ENCODE assay signal across 1 cellular context in genomic region chr15:39396979-39397615, GRCh38.
A peak's percentile ranks its signal among the peaks of the same experiment; 100 is the strongest.
TF ChIP-seq lines count a peak whose summit lies in the region.

No MANE protein-coding gene starts in this region.

TF ChIP-seq in K562, 482 proteins besides CTCF, POLR2A, EP300 and RAD21 (continued from another document and continues in another):
- TF ChIP-seq ZBTB11 (CRISPR knock-in tag; IDR thresholded peaks at IDR 0.05) (peak in 1 of 3 experiments; percentile 58; a peak in 2 of 6 replicates), ZNF584 (CRISPR knock-in tag; IDR thresholded peaks at IDR 0.05; ENCODE audit: low read depth) (peak; percentile 91), ZNF134 (CRISPR knock-in tag; conservative IDR thresholded peaks at IDR 0.05) (0 out of 2 replicates have a peak, but pooled peaks have one; percentile 53), SIN3B (IDR thresholded peaks at IDR 0.05; ENCODE audit: low read depth) (no peak), RCOR1 (IDR thresholded peaks at IDR 0.05; ENCODE audit: borderline replicate concordance in 1 of 2, low read depth in 2 of 2, low read length in 2 of 2) (peak in 1 of 2 experiments; percentile 61; a peak in 1 of 4 replicates), ZNF639 (CRISPR knock-in tag; conservative IDR thresholded peaks at IDR 0.05 in 1 of 2, IDR thresholded peaks at IDR 0.05 in 1 of 2) (peak in 1 of 2 experiments; percentile 92; a peak in 2 of 4 replicates), ZNF644 (tag; IDR thresholded peaks at IDR 0.05; ENCODE audit: low read depth) (peak; percentile 82; the same call in 1 of the 2 replicates), GABPA (tag; conservative IDR thresholded peaks at IDR 0.05; ENCODE audit: low read depth) (peak; percentile 60), CBFA2T3 (IDR thresholded peaks at IDR 0.05) (peak; percentile 77), CBX8 (IDR thresholded peaks at IDR 0.05; ENCODE audit: borderline replicate concordance, extremely low read depth, low read depth, low read length, poor library complexity, severe bottlenecking) (no peak), RNF2 (IDR thresholded peaks at IDR 0.05) (0 out of 2 replicates have a peak, but pooled peaks have one; percentile 44), ZNF395 (CRISPR knock-in tag; IDR thresholded peaks at IDR 0.05) (peak; percentile 95; the same call in 1 of the 2 replicates), KDM1A (IDR thresholded peaks at IDR 0.05) (0 out of 4 replicates have a peak, but pooled peaks of 1 of the 2 experiments have one; percentile 20), BCL6 (CRISPR knock-in tag; IDR thresholded peaks at IDR 0.05) (peak; percentile 80), NR2C1 (IDR thresholded peaks at IDR 0.05) (no peak), NR2C1 (tag; IDR thresholded peaks at IDR 0.05) (peak; percentile 66), ZBTB12 (CRISPR knock-in tag; IDR thresholded peaks at IDR 0.05) (peak; percentile 90), CBFA2T2 (conservative IDR thresholded peaks at IDR 0.05) (peak; percentile 56), SNIP1 (IDR thresholded peaks at IDR 0.05; ENCODE audit: low read depth) (no peak), NKRF (IDR thresholded peaks at IDR 0.05; ENCODE audit: borderline replicate concordance) (no peak), MTA1 (IDR thresholded peaks at IDR 0.05; ENCODE audit: borderline replicate concordance) (no peak), ETV1 (tag; conservative IDR thresholded peaks at IDR 0.05; ENCODE audit: low read depth) (peak; percentile 72), ZBTB8A (IDR thresholded peaks at IDR 0.05; ENCODE audit: partially characterized antibody) (no peak), PRDM10 (IDR thresholded peaks at IDR 0.05; ENCODE audit: partially characterized antibody) (no peak), TEAD4 (IDR thresholded peaks at IDR 0.05; ENCODE audit: low read length) (peak; percentile 92), TEAD4 (CRISPR knock-in tag; IDR thresholded peaks at IDR 0.05; ENCODE audit: borderline replicate concordance) (no peak), THRB (CRISPR knock-in tag; conservative IDR thresholded peaks at IDR 0.05) (0 out of 2 replicates have a peak, but pooled peaks have one; percentile 19), TEAD1 (CRISPR knock-in tag; IDR thresholded peaks at IDR 0.05) (peak in 1 of 2 experiments; percentile 37; a peak in 1 of 4 replicates), FOSL1 (tag; conservative IDR thresholded peaks at IDR 0.05) (0 out of 2 replicates have a peak, but pooled peaks have one; percentile 53), ATF7 (IDR thresholded peaks at IDR 0.05) (peak; percentile 46; the same call in 1 of the 2 replicates), CCNT2 (IDR thresholded peaks at IDR 0.05; ENCODE audit: borderline replicate concordance, extremely low read depth, insufficient read length, low read depth, low read length) (peak; percentile 28), ZNF239 (CRISPR knock-in tag; IDR thresholded peaks at IDR 0.05) (peak; percentile 50), HMBOX1 (IDR thresholded peaks at IDR 0.05) (peak; percentile 72), BHLHE40 (IDR thresholded peaks at IDR 0.05; ENCODE audit: low read length) (no peak), ELF4 (CRISPR knock-in tag; IDR thresholded peaks at IDR 0.05) (peak; percentile 88), CREB1 (IDR thresholded peaks at IDR 0.05) (peak; percentile 89), CREB1 (CRISPR knock-in tag; IDR thresholded peaks at IDR 0.05) (no peak), ATF3 (IDR thresholded peaks at IDR 0.05) (peak; percentile 71), ATF3 (CRISPR knock-in tag; conservative IDR thresholded peaks at IDR 0.05) (no peak), VEZF1 (CRISPR knock-in tag; IDR thresholded peaks at IDR 0.05) (peak; percentile 46; the same call in 1 of the 2 replicates), KLF16 (IDR thresholded peaks at IDR 0.05) (peak; percentile 80), E2F1 (CRISPR knock-in tag; IDR thresholded peaks at IDR 0.05) (no peak), TAL1 (IDR thresholded peaks at IDR 0.05) (peak; percentile 63), CREM (IDR thresholded peaks at IDR 0.05; ENCODE audit: low read depth) (peak; percentile 95)
